ENCODE assay signal across 9 cellular contexts in the genomic region with DNA sequence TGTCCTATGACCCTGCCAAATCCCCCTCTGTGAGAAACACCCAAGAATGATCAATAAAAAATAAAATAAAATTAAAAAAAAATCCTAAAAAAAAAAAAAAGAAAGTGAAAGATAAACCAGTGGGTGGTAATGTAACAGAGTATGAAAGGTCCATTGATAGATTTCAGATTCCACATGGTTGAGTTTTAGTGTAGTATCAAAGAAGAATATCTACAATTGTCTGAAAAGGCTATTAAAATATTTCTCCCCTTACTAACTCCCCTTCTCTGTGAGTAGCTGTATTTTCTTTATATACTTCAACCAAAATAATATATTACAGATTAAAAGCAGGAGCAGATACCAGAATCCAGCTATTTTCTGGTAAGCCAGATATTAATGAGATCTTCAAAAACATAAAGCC.
"Had no signal": no experiment of that assay in that cellular context is flagged by ENCODE, and none has a peak within 500 bp of the region (broad histone marks: within the 10 kb centered on the region; RNA-seq: fewer than 3 reads in every experiment).

No MANE protein-coding gene starts in this region.

- H3K4me1 ChIP-seq: HAP-1 had no signal

- FAIRE-seq: K562 had no signal

- H3K9me3 ChIP-seq: HAP-1 had no signal

- ATAC-seq: HCT116, K562 had no signal

- H3K9me3 Mint-ChIP-seq: HFFc6 had no signal

- H3K4me3 Mint-ChIP-seq: HFFc6 had no signal

- H3K27ac ChIP-seq: GM23248, HL-60 had no signal

- H3K27ac Mint-ChIP-seq: HFFc6 had no signal

- DNase-seq: GM23248, GOT3, H7, HFFc6, IMR-90 had no signal

- H3K4me3 ChIP-seq: GM23248, HAP-1, K562 had no signal
